Comparison of ENCODE assay signal across 9 cellular contexts in the genomic region with DNA sequence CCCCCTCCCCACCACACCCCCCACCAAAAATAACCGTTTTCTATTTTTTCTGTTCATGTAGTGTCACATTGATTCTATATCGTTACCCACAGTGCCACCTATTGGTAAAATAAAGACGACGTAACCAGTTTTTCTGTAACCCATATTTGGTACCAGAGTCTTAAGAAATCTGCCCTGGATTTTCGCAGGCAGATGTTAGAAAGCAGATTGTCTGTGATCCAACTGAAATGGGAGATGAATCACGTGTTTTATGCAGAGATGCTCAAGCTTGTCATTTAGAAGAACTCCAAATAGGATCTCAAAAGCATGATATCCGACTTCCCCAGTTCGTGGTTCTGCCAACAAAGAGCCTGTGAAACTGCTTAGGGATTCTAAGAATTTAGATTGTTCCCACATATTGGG.
DNase-seq lines count a peak whose midpoint lies in the region; ATAC-seq and TF ChIP-seq lines count a peak whose summit lies in the region.
"Had no signal": no experiment of that assay in that cellular context is flagged by ENCODE, and none has a peak within 500 bp of the region (broad histone marks: within the 10 kb centered on the region; RNA-seq: fewer than 3 reads in every experiment).

No MANE protein-coding gene starts in this region.

- TF ChIP-seq POLR2A in esophagus squamous epithelium (IDR thresholded peaks at IDR 0.05): no peak

- H3K4me3 Mint-ChIP-seq in activated CD4-positive, alpha-beta T cell treated with anti-CD3 and anti-CD28 coated beads, Interleukin-2, amount 10 ng/mL, durations not matched to agents 7 days and 5 days: no peak overlapping the region
- no peak overlapping the region for H3K4me3 Mint-ChIP-seq in naive thymus-derived CD4-positive, alpha-beta T cell
- H3K4me3 Mint-ChIP-seq: stimulated activated naive B cell treated with anti-CD40 and anti-IgM and Interleukin-4, amounts not matched to agents 10 μg/mL and 1 μg/mL and 100 μg/mL, for 72 hours had no signal

- H3K4me1 ChIP-seq in OCI-LY7 (ENCODE audit: insufficient read depth, low read length, poor library complexity, severe bottlenecking) (no peaks in the 10 kb centered on the region), esophagus squamous epithelium (peaks cover 0 to 4% (median 0%) of the 10 kb centered on the region in 3 donors)
- H3K4me1 ChIP-seq in naive thymus-derived CD4-positive, alpha-beta T cell (ENCODE audit: control insufficient read depth in 2 of 2, insufficient read depth in 2 of 2, low read length in 2 of 2): no peaks in the 10 kb centered on the region

- H3K9me3 ChIP-seq in OCI-LY7 (ENCODE audit: low read length): no peaks in the 10 kb centered on the region
- no peaks in the 10 kb centered on the region for H3K9me3 ChIP-seq in esophagus squamous epithelium
- H3K9me3 ChIP-seq in naive thymus-derived CD4-positive, alpha-beta T cell (ENCODE audit: control insufficient read depth in 2 of 3, low read length in 3 of 3): no peaks in the 10 kb centered on the region

- H3K36me3 ChIP-seq in OCI-LY7 (ENCODE audit: insufficient read depth, low read length): no peaks in the 10 kb centered on the region
- no peaks in the 10 kb centered on the region for H3K36me3 ChIP-seq in esophagus squamous epithelium
- no peaks in the 10 kb centered on the region for H3K36me3 ChIP-seq in naive thymus-derived CD4-positive, alpha-beta T cell (ENCODE audit: control insufficient read depth in 2 of 3, insufficient read depth in 3 of 3, low read length in 3 of 3)

- H3K9me2 ChIP-seq in OCI-LY7 (ENCODE audit: insufficient read depth, low read length): no peaks in the 10 kb centered on the region

- peaks cover 13% of the 10 kb centered on the region for H3K27me3 Mint-ChIP-seq in activated CD4-positive, alpha-beta T cell treated with anti-CD3 and anti-CD28 coated beads, Interleukin-2, amount 10 ng/mL, durations not matched to agents 7 days and 5 days
- H3K27me3 Mint-ChIP-seq in naive thymus-derived CD4-positive, alpha-beta T cell: peaks cover 8 to 34% (median 21%) of the 10 kb centered on the region in 5 donors

- no peaks in the 10 kb centered on the region; the same call in 1 of the 2 replicates for H3K79me2 ChIP-seq in OCI-LY7 (ENCODE audit: insufficient read depth, low read depth, low read length)

- DNase-seq in activated CD4-positive, alpha-beta T cell treated with anti-CD3 and anti-CD28 coated beads, Interleukin-2, amount 10 ng/mL, durations not matched to agents 7 days and 5 days: peak; percentile 22
- no peak for DNase-seq in activated CD4-positive, alpha-beta T cell treated with anti-CD3 and anti-CD28 coated beads, Interleukin-2, amount 50 U/mL, for 1 hour
- DNase-seq in OCI-LY7 (ENCODE audit: low spot score) (peak; percentile 45), esophagus squamous epithelium (lab: John Stamatoyannopoulos, UW) (no peak), NCI-H1930 (lab: John Stamatoyannopoulos, UW) (no peak), NOMO-1 treated with DMSO at 0.1 percent for 48 hours (lab: John Stamatoyannopoulos, UW; ENCODE audit: unreplicated experiment) (no peak)
- peak in 6 of 9 donors; percentile 0 to 34 (median 19) for DNase-seq in naive thymus-derived CD4-positive, alpha-beta T cell
- DNase-seq: stimulated activated naive B cell treated with anti-CD40 and anti-IgM and Interleukin-4, amounts not matched to agents 10 μg/mL and 1 μg/mL and 100 μg/mL, for 72 hours had no signal

- H2AFZ ChIP-seq in OCI-LY7 (ENCODE audit: low read length): no peak overlapping the region

- H3K9me3 Mint-ChIP-seq in activated CD4-positive, alpha-beta T cell treated with anti-CD3 and anti-CD28 coated beads, Interleukin-2, amount 10 ng/mL, durations not matched to agents 7 days and 5 days: no peaks in the 10 kb centered on the region
- H3K9me3 Mint-ChIP-seq in naive thymus-derived CD4-positive, alpha-beta T cell: no peaks in the 10 kb centered on the region
- H3K9me3 Mint-ChIP-seq: stimulated activated naive B cell treated with anti-CD40 and anti-IgM and Interleukin-4, amounts not matched to agents 10 μg/mL and 1 μg/mL and 100 μg/mL, for 72 hours had no signal

- no peaks in the 10 kb centered on the region for H3K4me1 Mint-ChIP-seq in activated CD4-positive, alpha-beta T cell treated with anti-CD3 and anti-CD28 coated beads, Interleukin-2, amount 10 ng/mL, durations not matched to agents 7 days and 5 days
- no peaks in the 10 kb centered on the region for H3K4me1 Mint-ChIP-seq in naive thymus-derived CD4-positive, alpha-beta T cell
- H3K4me1 Mint-ChIP-seq: stimulated activated naive B cell treated with anti-CD40 and anti-IgM and Interleukin-4, amounts not matched to agents 10 μg/mL and 1 μg/mL and 100 μg/mL, for 72 hours had no signal

- peak; percentile 71 for ATAC-seq in HG03103 (IDR thresholded peaks at IDR 0.05; ENCODE audit: low read depth, unreplicated experiment)
- ATAC-seq in naive thymus-derived CD4-positive, alpha-beta T cell: no peak

- no peak overlapping the region for H3K4me2 ChIP-seq in OCI-LY7 (ENCODE audit: low read length)

- no peaks in the 10 kb centered on the region for H4K20me1 ChIP-seq in OCI-LY7 (ENCODE audit: insufficient read depth, low read length)

- H3K36me3 Mint-ChIP-seq in activated CD4-positive, alpha-beta T cell treated with anti-CD3 and anti-CD28 coated beads, Interleukin-2, amount 10 ng/mL, durations not matched to agents 7 days and 5 days (ENCODE audit: low read depth): no peaks in the 10 kb centered on the region
- no peaks in the 10 kb centered on the region for H3K36me3 Mint-ChIP-seq in naive thymus-derived CD4-positive, alpha-beta T cell
- H3K36me3 Mint-ChIP-seq: stimulated activated naive B cell treated with anti-CD40 and anti-IgM and Interleukin-4, amounts not matched to agents 10 μg/mL and 1 μg/mL and 100 μg/mL, for 72 hours had no signal

- WGBS in esophagus squamous epithelium, 2 donors: 8 to 9% methylated on average over 8 of the region's 8 CpGs

- POLR2A ChIA-PET in activated CD4-positive, alpha-beta T cell treated with anti-CD3 and anti-CD28 coated beads, Interleukin-2, amount 10 ng/mL, durations not matched to agents 7 days and 5 days (lab: Charles Lee): no interaction called here
- POLR2A ChIA-PET in OCI-LY7 (lab: Charles Lee): interaction anchor here (0.7 kb wide), 1 partner anchor 230 kb away, joined by 3 read pairs; no protein-coding TSS in a partner anchor
- POLR2A ChIA-PET in naive thymus-derived CD4-positive, alpha-beta T cell (lab: Charles Lee): no interaction called here

- BruUV-seq in OCI-LY7 (replicated peaks; lab: Mats Ljungman, UMichigan): no TSS peak

- H3K27me3 ChIP-seq in esophagus squamous epithelium: no peaks in the 10 kb centered on the region
- no peaks in the 10 kb centered on the region for H3K27me3 ChIP-seq in naive thymus-derived CD4-positive, alpha-beta T cell (ENCODE audit: control insufficient read depth in 2 of 2, insufficient read depth in 2 of 2, low read length in 2 of 2)

- intact Hi-C loops in OCI-LY7 (cut with micrococcal nuclease; ENCODE audit: unreplicated experiment): loop anchor here (5.0 to 10.0 kb wide), 2 partner anchors 573 to 956 kb away; no protein-coding TSS in a partner anchor
- intact Hi-C loops in esophagus squamous epithelium (cut with DNase I): no loop called here
- intact Hi-C loops in naive thymus-derived CD4-positive, alpha-beta T cell (cut with micrococcal nuclease): loop anchor here (1.0 to 2.0 kb wide), 7 partner anchors 255 to 959 kb away; no protein-coding TSS in a partner anchor

- no peak overlapping the region for H3K27ac Mint-ChIP-seq in activated CD4-positive, alpha-beta T cell treated with anti-CD3 and anti-CD28 coated beads, Interleukin-2, amount 10 ng/mL, durations not matched to agents 7 days and 5 days
- no peak overlapping the region for H3K27ac Mint-ChIP-seq in naive thymus-derived CD4-positive, alpha-beta T cell
- H3K27ac Mint-ChIP-seq: stimulated activated naive B cell treated with anti-CD40 and anti-IgM and Interleukin-4, amounts not matched to agents 10 μg/mL and 1 μg/mL and 100 μg/mL, for 72 hours had no signal

- H3K4me3 ChIP-seq in OCI-LY7 (ENCODE audit: low read depth, low read length, poor library complexity, severe bottlenecking): no peak overlapping the region
- no peak overlapping the region for H3K4me3 ChIP-seq in esophagus squamous epithelium
- no peak overlapping the region for H3K4me3 ChIP-seq in naive thymus-derived CD4-positive, alpha-beta T cell (ENCODE audit: low read length)

- CTCF ChIA-PET in activated CD4-positive, alpha-beta T cell treated with anti-CD3 and anti-CD28 coated beads, Interleukin-2, amount 10 ng/mL, durations not matched to agents 7 days and 5 days (lab: Charles Lee): no interaction called here
- CTCF ChIA-PET in OCI-LY7 (lab: Charles Lee; ENCODE audit: unreplicated experiment): no interaction called here
- CTCF ChIA-PET in naive thymus-derived CD4-positive, alpha-beta T cell (lab: Charles Lee): interaction anchor here (0.7 to 3.1 kb wide), 4 partner anchors 21 to 953 kb away, joined by 3 to 17 read pairs (median 4); no protein-coding TSS in a partner anchor

- TF ChIP-seq CTCF in OCI-LY7 (conservative IDR thresholded peaks at IDR 0.05; ENCODE audit: low read length) (peak; percentile 80), esophagus squamous epithelium (IDR thresholded peaks at IDR 0.05) (peak in 5 of 6 experiments; percentile 42 to 57 (median 48))

- H3K27ac ChIP-seq in OCI-LY7 (ENCODE audit: low read depth, low read length, poor library complexity, severe bottlenecking): no peak overlapping the region
- no peak overlapping the region for H3K27ac ChIP-seq in esophagus squamous epithelium
- no peak overlapping the region for H3K27ac ChIP-seq in naive thymus-derived CD4-positive, alpha-beta T cell (ENCODE audit: low read depth, low read length)

Comparison
In these comparisons a context has a peak if more than half of its experiments do, and no peak if none do; other contexts are left out.
1. DNase-seq: peak in activated CD4-positive, alpha-beta T cell treated with anti-CD3 and anti-CD28 coated beads, Interleukin-2, amount 10 ng/mL, durations not matched to agents 7 days and 5 days (single experiment), OCI-LY7 (single experiment) and naive thymus-derived CD4-positive, alpha-beta T cell (6 of 9); none in activated CD4-positive, alpha-beta T cell treated with anti-CD3 and anti-CD28 coated beads, Interleukin-2, amount 50 U/mL, for 1 hour (single experiment), esophagus squamous epithelium (single experiment), NCI-H1930 (0 of 2) and NOMO-1 treated with DMSO at 0.1 percent for 48 hours (single experiment).